Comparison of ENCODE assay signal across 8 cellular contexts in the genomic region with DNA sequence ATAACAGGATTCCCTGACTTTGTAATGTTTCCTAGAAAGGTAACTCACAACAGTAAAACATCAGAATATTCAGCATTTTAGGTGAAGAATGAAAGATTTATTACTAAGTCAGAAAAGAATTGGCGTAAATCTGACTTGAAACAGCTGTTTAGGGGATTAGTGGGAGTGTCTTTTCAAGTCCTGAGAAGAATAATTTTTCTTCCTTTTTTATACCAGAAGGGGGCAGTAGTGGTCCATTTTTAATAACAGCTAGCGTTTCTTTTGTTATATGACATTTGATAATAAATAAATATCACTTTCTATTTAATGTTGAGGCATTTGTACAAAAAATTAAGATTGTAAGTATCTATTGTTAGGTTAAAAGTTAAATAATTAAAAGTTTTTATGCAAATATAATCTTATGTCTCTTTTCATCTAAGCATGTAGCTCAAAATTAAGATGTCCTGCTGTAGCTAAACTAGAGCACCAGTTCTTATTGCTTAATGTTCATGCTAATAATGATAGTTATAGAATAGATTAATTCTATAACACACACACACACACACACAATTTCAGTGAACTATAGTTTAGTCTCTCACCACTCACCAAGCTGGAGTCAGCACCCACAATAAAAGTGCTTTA.
A peak's percentile ranks its signal among the peaks of the same experiment; 100 is the strongest.
DNase-seq lines count a peak whose midpoint lies in the region; ATAC-seq and TF ChIP-seq lines count a peak whose summit lies in the region.

No MANE protein-coding gene starts in this region.

- peak; percentile 76 for TF ChIP-seq CTCF in CD14-positive monocyte (IDR thresholded peaks at IDR 0.05)
- TF ChIP-seq CTCF in WTC11 (IDR thresholded peaks at IDR 0.05) = peak; percentile 55

- no peaks in the 10 kb centered on the region for H3K9me3 Mint-ChIP-seq in CD14-positive monocyte
- no peaks in the 10 kb centered on the region for H3K9me3 Mint-ChIP-seq in WTC11

- CTCF ChIA-PET in WTC11 (lab: Charles Lee) = interaction anchor here (0.6 to 2.8 kb wide), 47 partner anchors 9 to 1046 kb away, joined by 3 to 18 read pairs (median 4); no protein-coding TSS in a partner anchor

- no peaks in the 10 kb centered on the region for H3K4me1 Mint-ChIP-seq in CD14-positive monocyte
- peaks cover 27% of the 10 kb centered on the region for H3K4me1 Mint-ChIP-seq in WTC11

- H3K4me3 Mint-ChIP-seq in CD14-positive monocyte (no peak overlapping the region), WTC11 (no peak overlapping the region)

- no peak for DNase-seq in CD14-positive monocyte (ENCODE audit: low spot score)
- DNase-seq in NCI-H1105 treated with DMSO at 0.1 percent for 48 hours (lab: John Stamatoyannopoulos, UW) = peak; percentile 42
- no peak for DNase-seq in WTC11 (ENCODE audit: low spot score)
- DNase-seq in inferior parietal cortex (ENCODE audit: extremely low spot score) = peak; percentile 83
- DNase-seq in cortex of kidney (lab: John Stamatoyannopoulos, UW) = no peak
- no peak for DNase-seq in GDM1 (lab: John Stamatoyannopoulos, UW)

- intact Hi-C loops in CD14-positive monocyte (cut with micrococcal nuclease) = no loop called here

- ATAC-seq in GM21390 (IDR thresholded peaks at IDR 0.05; ENCODE audit: unreplicated experiment) = peak; percentile 59
- no peak for ATAC-seq in WTC11
- ATAC-seq in HG02852 (IDR thresholded peaks at IDR 0.05; ENCODE audit: unreplicated experiment) = no peak

- no peaks in the 10 kb centered on the region for H3K36me3 Mint-ChIP-seq in CD14-positive monocyte
- no peaks in the 10 kb centered on the region for H3K36me3 Mint-ChIP-seq in WTC11

- H3K27me3 Mint-ChIP-seq in CD14-positive monocyte (ENCODE audit: low read depth in 3 of 3) = peaks cover 1 to 4% (median 2%) of the 10 kb centered on the region in 3 donors
- no peaks in the 10 kb centered on the region for H3K27me3 Mint-ChIP-seq in WTC11 (ENCODE audit: low read depth)

- H3K27ac Mint-ChIP-seq in CD14-positive monocyte (no peak overlapping the region), WTC11 (no peak overlapping the region)

- POLR2A ChIA-PET in WTC11 (lab: Charles Lee) = no interaction called here

TF ChIP-seq in WTC11, 78 proteins besides CTCF, POLR2A, EP300 and RAD21:
- no peak for TF ChIP-seq TEAD4 (CRISPR knock-in tag; IDR thresholded peaks at IDR 0.05)
- no peak for TF ChIP-seq JAZF1 (CRISPR knock-in tag; IDR thresholded peaks at IDR 0.05)
- TF ChIP-seq FOXK1 (CRISPR knock-in tag; IDR thresholded peaks at IDR 0.05) = no peak
- no peak for TF ChIP-seq ZNF396 (CRISPR knock-in tag; IDR thresholded peaks at IDR 0.05; ENCODE audit: borderline replicate concordance)

Comparison
In these comparisons a context has a peak if more than half of its experiments do, and no peak if none do; other contexts are left out.
1. DNase-seq: peak in NCI-H1105 treated with DMSO at 0.1 percent for 48 hours (single experiment) and inferior parietal cortex (single experiment); none in CD14-positive monocyte (single experiment), WTC11 (single experiment), cortex of kidney (single experiment) and GDM1 (single experiment).